In the genomic region with DNA sequence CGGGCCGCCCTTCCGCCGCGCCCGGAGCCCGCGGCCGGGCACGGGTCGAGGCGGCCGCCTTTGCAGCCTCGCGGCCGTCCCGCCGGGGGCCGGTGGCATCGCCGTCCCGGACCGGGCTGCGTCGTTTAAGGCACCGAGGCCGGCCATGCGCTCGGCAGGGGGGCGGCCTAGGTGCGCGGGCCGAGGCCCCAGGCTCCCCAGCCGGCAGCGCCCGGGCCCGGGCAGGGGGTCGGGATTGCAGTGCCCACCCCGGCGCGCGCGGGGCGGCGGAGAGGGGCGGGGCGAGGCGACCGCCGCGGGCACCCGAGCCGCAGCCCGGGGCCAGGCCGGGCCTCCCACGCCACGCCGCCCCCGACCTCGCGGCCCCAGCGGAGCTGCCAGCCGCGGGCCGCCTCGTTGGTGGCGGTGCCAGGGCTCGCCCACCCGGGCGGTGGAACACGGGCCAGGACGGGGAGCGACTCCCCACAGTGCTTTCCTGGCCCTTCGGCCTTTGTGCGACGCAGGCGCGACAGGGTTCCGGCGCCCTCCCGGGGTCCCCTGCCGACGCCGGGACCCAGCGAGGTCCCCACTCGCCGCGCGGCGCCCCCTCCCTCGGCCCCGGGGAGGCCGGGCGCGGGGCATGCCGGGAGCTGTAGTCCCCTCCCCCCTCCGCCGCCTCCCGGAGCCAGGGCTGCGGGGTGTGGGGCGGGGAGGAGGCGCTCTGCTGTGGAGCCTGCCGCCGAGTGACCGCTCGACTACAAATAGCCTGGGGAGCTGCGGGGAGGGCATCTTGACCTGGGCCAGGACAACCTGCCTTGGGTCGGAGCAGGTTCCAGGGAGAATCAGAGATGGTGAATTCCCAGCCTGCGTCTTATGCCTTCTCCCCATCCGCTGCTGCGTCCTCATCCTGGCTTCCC, we compare ENCODE assay signal across 8 cellular contexts. TPM values are rescaled to one million over a fixed set of nuclear protein-coding genes. Genes with fewer than 3 reads are reported as not detected.
DNase-seq lines count a peak whose midpoint lies in the region; ATAC-seq and TF ChIP-seq lines count a peak whose summit lies in the region.

No MANE protein-coding gene starts in this region.

- H3K27ac Mint-ChIP-seq in chondrocyte (ENCODE audit: unreplicated experiment): peak overlapping the region; percentile 69

- intact Hi-C loops in left colon (cut with DNase I, micrococcal nuclease): no loop called here

- no peaks in the 10 kb centered on the region for H3K9me3 Mint-ChIP-seq in chondrocyte (ENCODE audit: low read depth)

- no peaks in the 10 kb centered on the region for H3K27me3 Mint-ChIP-seq in chondrocyte (ENCODE audit: low read depth)

- H3K4me1 Mint-ChIP-seq in chondrocyte (ENCODE audit: low read depth): peaks cover 16% of the 10 kb centered on the region

- H3K36me3 Mint-ChIP-seq in chondrocyte (ENCODE audit: low read depth): peaks cover 24% of the 10 kb centered on the region

- TF ChIP-seq CTCF in chondrocyte (IDR thresholded peaks at IDR 0.05): no peak

- peak; percentile 39 for DNase-seq in NCI-H1436 (lab: John Stamatoyannopoulos, UW)
- no peak for DNase-seq in NCI-H1436 treated with DMSO at 0.1 percent for 48 hours (lab: John Stamatoyannopoulos, UW)
- DNase-seq in NCI-H128 (lab: John Stamatoyannopoulos, UW; ENCODE audit: unreplicated experiment): peak; percentile 27
- DNase-seq in activated CD4-positive, CD25-positive, alpha-beta regulatory T cell treated with anti-CD3 and anti-CD28 coated beads, Interleukin-2, amount 50 U/mL, for 72 hours: peak; percentile 82
- DNase-seq in chondrocyte (ENCODE audit: low spot score): no peak
- DNase-seq in left colon: peak; percentile 80 to 89
- DNase-seq in stimulated activated CD4-positive, alpha-beta T cell treated with anti-CD3 and anti-CD28 coated beads, Interleukin-1b, Interleukin-23, amount 100 ng/mL, for 4 hours (ENCODE audit: low read depth in 2 of 2): peak; percentile 57 to 77

- peak overlapping the region; percentile 87 for H3K4me3 Mint-ChIP-seq in chondrocyte (ENCODE audit: unreplicated experiment)

- ATAC-seq in HG02623 (IDR thresholded peaks at IDR 0.05; ENCODE audit: unreplicated experiment): peak; percentile 69
- ATAC-seq in left colon: peak; percentile 79

RNA-seq across cellular contexts. Expression of a gene that starts 0.8 kb away (rescaled TPM):
- total RNA-seq in chondrocyte (47.5 to 56.9 TPM (median 56.2 TPM) in 3 replicates), left colon (10 to 100 TPM; 66.3 to 67.9 TPM)

RNA-seq across cellular contexts. Expression of a gene that starts 16.9 kb away (rescaled TPM):
- 17.9 to 27.4 TPM (median 24.0 TPM) in 3 replicates for total RNA-seq in chondrocyte
- total RNA-seq in left colon: 10 to 100 TPM; 31.3 to 31.8 TPM

RNA-seq across cellular contexts. Expression of a gene that starts 39.3 kb away (rescaled TPM):
- total RNA-seq in chondrocyte: 0.25 to 0.92 TPM in 2 of 3 replicates, not detected in the other
- 1 to 10 TPM; 1.2 to 1.8 TPM for total RNA-seq in left colon

Comparison
In these comparisons a context has a peak if more than half of its experiments do, and no peak if none do; other contexts are left out.
1. DNase-seq: peak in NCI-H1436 (single experiment), NCI-H128 (single experiment), activated CD4-positive, CD25-positive, alpha-beta regulatory T cell treated with anti-CD3 and anti-CD28 coated beads, Interleukin-2, amount 50 U/mL, for 72 hours (single experiment), left colon (2 of 2) and stimulated activated CD4-positive, alpha-beta T cell treated with anti-CD3 and anti-CD28 coated beads, Interleukin-1b, Interleukin-23, amount 100 ng/mL, for 4 hours (2 of 2); none in NCI-H1436 treated with DMSO at 0.1 percent for 48 hours (single experiment) and chondrocyte (single experiment).